Comparison of ENCODE assay signal across 8 cellular contexts in genomic region chr3:44685128-44685800, GRCh38. TPM values are rescaled to one million over a fixed set of nuclear protein-coding genes. Genes with fewer than 3 reads are reported as not detected.
DNase-seq lines count a peak whose midpoint lies in the region; ATAC-seq and TF ChIP-seq lines count a peak whose summit lies in the region.

No MANE protein-coding gene starts in this region.

- POLR2A ChIA-PET in PC-9 (lab: Charles Lee; ENCODE audit: unreplicated experiment), result interaction anchor here (0.5 to 0.6 kb wide), 2 partner anchors 194 to 1976 kb away, joined by 3 read pairs; no protein-coding TSS in a partner anchor

- H3K36me3 ChIP-seq in PC-9 (ENCODE audit: low read depth) (no peaks in the 10 kb centered on the region), osteoblast (ENCODE audit: insufficient read depth, low read length) (no peaks in the 10 kb centered on the region), thoracic aorta (peaks cover 6% of the 10 kb centered on the region)

- H3K27me3 Mint-ChIP-seq in activated naive CD8-positive, alpha-beta T cell, result peaks cover 15% of the 10 kb centered on the region

- H3K27me3 ChIP-seq in PC-9 (ENCODE audit: insufficient read depth, low read depth) (peaks cover 3% of the 10 kb centered on the region; the same call in 1 of the 2 replicates), osteoblast (ENCODE audit: insufficient read depth, low read length) (no peaks in the 10 kb centered on the region), thoracic aorta (replicated peaks; ENCODE audit: insufficient read depth) (no peaks in the 10 kb centered on the region)

- peaks cover 57% of the 10 kb centered on the region for H3K36me3 Mint-ChIP-seq in activated naive CD8-positive, alpha-beta T cell

- ATAC-seq in GM18517 (IDR thresholded peaks at IDR 0.05; ENCODE audit: unreplicated experiment) (peak; percentile 78), HG03159 (IDR thresholded peaks at IDR 0.05; ENCODE audit: unreplicated experiment) (peak; percentile 87), thoracic aorta (ENCODE audit: insufficient number of reproducible peaks, low FRiP score, low read depth) (no peak)

- H3K9me2 ChIP-seq in PC-9 (ENCODE audit: insufficient read depth), result no peaks in the 10 kb centered on the region

- H3K4me2 ChIP-seq in PC-9 (peak overlapping the region; percentile 67), osteoblast (ENCODE audit: insufficient read depth, low read length) (peak overlapping the region; percentile 86)

- no peaks in the 10 kb centered on the region for H3K79me2 ChIP-seq in PC-9 (ENCODE audit: low read depth)
- no peaks in the 10 kb centered on the region for H3K79me2 ChIP-seq in osteoblast (ENCODE audit: insufficient read depth, low read length)

- no peaks in the 10 kb centered on the region for H4K20me1 ChIP-seq in PC-9 (ENCODE audit: insufficient read depth)
- H4K20me1 ChIP-seq in osteoblast (ENCODE audit: insufficient read depth, low read length), result no peaks in the 10 kb centered on the region

- no peak overlapping the region for H3K27ac ChIP-seq in PC-9
- peak overlapping the region; percentile 19 for H3K27ac ChIP-seq in osteoblast (ENCODE audit: low read depth, low read length)
- no peak overlapping the region for H3K27ac ChIP-seq in thoracic aorta

- H3K27ac Mint-ChIP-seq in activated naive CD8-positive, alpha-beta T cell, result peak overlapping the region; percentile 76

- intact Hi-C loops in PC-9 (cut with micrococcal nuclease; ENCODE audit: unreplicated experiment), result loop anchor here (1.0 to 2.0 kb wide), 3 partner anchors 37 to 152 kb away; partner anchors contain the start of genes ZNF197 and ZNF35
- intact Hi-C loops in head of caudate nucleus (cut with DNase I), result no loop called here

- peaks cover 13% of the 10 kb centered on the region for H3K4me1 Mint-ChIP-seq in activated naive CD8-positive, alpha-beta T cell (ENCODE audit: low read depth)

- peak overlapping the region; percentile 62; the same call in 1 of the 2 replicates for H2AFZ ChIP-seq in PC-9
- peak overlapping the region; percentile 97 for H2AFZ ChIP-seq in osteoblast (ENCODE audit: low read length)

- CTCF ChIA-PET in PC-9 (lab: Charles Lee), result no interaction called here

- no TSS peak for BruUV-seq in PC-9 (replicated peaks; lab: Mats Ljungman, UMichigan)

- peak overlapping the region; percentile 91 for H3K4me3 Mint-ChIP-seq in activated naive CD8-positive, alpha-beta T cell

- no peaks in the 10 kb centered on the region; the same call in 1 of the 2 replicates for H3K9me3 ChIP-seq in PC-9 (ENCODE audit: insufficient read depth, low read depth)
- H3K9me3 ChIP-seq in osteoblast (ENCODE audit: low read depth, low read length), result peaks cover 3% of the 10 kb centered on the region
- peaks cover 23% of the 10 kb centered on the region for H3K9me3 ChIP-seq in thoracic aorta

- no peak for TF ChIP-seq CTCF in PC-9 (conservative IDR thresholded peaks at IDR 0.05)
- TF ChIP-seq CTCF in osteoblast (IDR thresholded peaks at IDR 0.05; ENCODE audit: extremely low read depth, low read depth, low read length), result no peak
- no peak for TF ChIP-seq CTCF in thoracic aorta (IDR thresholded peaks at IDR 0.05)

- peaks cover 46% of the 10 kb centered on the region for H3K9me3 Mint-ChIP-seq in activated naive CD8-positive, alpha-beta T cell (ENCODE audit: low read depth)

- H3F3A ChIP-seq in PC-9 (ENCODE audit: insufficient read depth, low read depth), result no peaks in the 10 kb centered on the region

- DNase-seq in PC-9 (peak; percentile 57 to 72), head of caudate nucleus (peak; percentile 48 to 88 (median 75)), osteoblast (ENCODE audit: insufficient read length, low spot score, missing footprints) (peak; percentile 94), thoracic aorta (ENCODE audit: low spot score) (peak; percentile 17), COLO829 (ENCODE audit: low spot score) (no peak)

- no peaks in the 10 kb centered on the region for H3K4me1 ChIP-seq in PC-9 (replicated peaks; ENCODE audit: insufficient read depth)
- H3K4me1 ChIP-seq in osteoblast (ENCODE audit: insufficient read depth, low read length), result peaks cover 4% of the 10 kb centered on the region
- H3K4me1 ChIP-seq in thoracic aorta (ENCODE audit: control insufficient read depth in 1 of 2, low read depth in 2 of 2), result peaks cover 0 to 12% of the 10 kb centered on the region in 2 donors

- H3K4me3 ChIP-seq in PC-9 (peak overlapping the region; percentile 51), osteoblast (ENCODE audit: insufficient read depth, low read length) (peak overlapping the region; percentile 81), thoracic aorta (peak overlapping the region; percentile 87)

RNA-seq across cellular contexts. Expression of gene ZNF502, which starts 27.2 kb away (rescaled TPM):
- total RNA-seq in PC-9 (2021) (2.1 and 2.8 TPM in 2 replicates), osteoblast (4.0 and 4.7 TPM in 2 replicates), thoracic aorta (1 to 10 TPM; 3.7 to 4.5 TPM)

RNA-seq across cellular contexts. Expression of gene ZNF35, which starts 36.7 kb away (rescaled TPM):
- total RNA-seq in PC-9 (2021) (5.4 and 7.0 TPM in 2 replicates), osteoblast (14.7 and 16.3 TPM in 2 replicates), thoracic aorta (10 to 100 TPM in 1 of 2 donors, 1 to 10 TPM in 1; 6.6 to 28.1 TPM)

RNA-seq across cellular contexts. Expression of gene ZNF501, which starts 44.2 kb away (rescaled TPM):
- total RNA-seq in PC-9 (2021) (2.6 and 3.9 TPM in 2 replicates), osteoblast (6.5 and 7.2 TPM in 2 replicates), thoracic aorta (1 to 10 TPM; 3.0 to 3.6 TPM)
